Comparison of ENCODE assay signal across 1 cellular context in the genomic region with DNA sequence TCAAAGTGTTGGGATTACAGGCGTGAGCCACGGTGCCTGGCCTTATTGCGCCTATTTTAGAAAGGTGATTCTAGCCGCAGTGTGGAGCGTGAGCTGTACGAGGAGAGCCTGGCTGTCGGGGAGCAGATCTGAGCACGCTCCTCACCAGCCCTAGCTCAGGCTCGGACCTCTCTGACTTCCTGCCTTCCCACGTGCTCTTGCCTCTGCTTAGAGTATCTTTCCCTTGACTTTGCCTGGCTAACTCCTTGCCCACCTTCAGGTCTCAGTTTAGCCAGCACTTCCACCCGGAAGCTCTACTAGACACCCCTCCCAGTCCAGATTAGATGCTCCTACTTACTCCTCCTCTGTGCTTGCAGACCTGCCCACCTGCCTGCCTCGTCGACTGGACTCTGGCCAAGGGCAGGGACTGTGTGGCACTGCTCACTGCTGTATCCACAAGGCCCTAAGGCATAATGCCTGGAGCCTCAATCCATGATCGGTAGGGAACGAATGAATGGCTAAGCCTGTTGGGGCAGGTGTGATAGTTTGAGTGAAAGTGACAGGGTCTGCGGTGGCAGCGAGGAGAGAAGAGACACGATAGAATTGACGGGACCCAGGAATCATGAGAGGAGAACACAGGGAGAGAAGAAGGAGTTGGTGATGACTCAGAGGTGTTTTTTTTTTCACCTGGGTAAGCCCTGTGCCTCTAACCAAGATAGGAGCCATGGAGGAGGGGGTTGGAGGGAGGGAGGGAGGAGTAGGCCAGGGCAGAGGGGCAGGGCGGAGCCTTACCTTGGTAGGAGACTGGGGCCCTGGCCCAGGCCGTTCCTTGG.
TF ChIP-seq lines count a peak whose summit lies in the region.

No MANE protein-coding gene starts in this region.

TF ChIP-seq in IMR-90, 13 proteins besides CTCF, POLR2A, EP300 and RAD21:
- TF ChIP-seq RCOR1 (IDR thresholded peaks at IDR 0.05; ENCODE audit: insufficient replicate concordance, low read length) (no peak), MXI1 (IDR thresholded peaks at IDR 0.05; ENCODE audit: borderline replicate concordance, low read depth, low read length) (no peak), CHD1 (IDR thresholded peaks at IDR 0.05; ENCODE audit: low read depth, low read length) (no peak), BHLHE40 (IDR thresholded peaks at IDR 0.05; ENCODE audit: low read depth, low read length) (no peak), NFE2L2 (IDR thresholded peaks at IDR 0.05; ENCODE audit: low read depth, low read length) (no peak), SMC3 (IDR thresholded peaks at IDR 0.05; ENCODE audit: low read depth, low read length) (no peak), MAFK (IDR thresholded peaks at IDR 0.05; ENCODE audit: low read depth, low read length) (no peak), RFX5 (IDR thresholded peaks at IDR 0.05; ENCODE audit: low read depth, low read length) (no peak), CEBPB (IDR thresholded peaks at IDR 0.05; ENCODE audit: low read depth, low read length) (no peak), MAZ (IDR thresholded peaks at IDR 0.05; ENCODE audit: borderline replicate concordance, low read depth, low read length) (no peak), FOS (IDR thresholded peaks at IDR 0.05; ENCODE audit: low read depth, low read length) (no peak)
- TF ChIP-seq, protein P1, sequence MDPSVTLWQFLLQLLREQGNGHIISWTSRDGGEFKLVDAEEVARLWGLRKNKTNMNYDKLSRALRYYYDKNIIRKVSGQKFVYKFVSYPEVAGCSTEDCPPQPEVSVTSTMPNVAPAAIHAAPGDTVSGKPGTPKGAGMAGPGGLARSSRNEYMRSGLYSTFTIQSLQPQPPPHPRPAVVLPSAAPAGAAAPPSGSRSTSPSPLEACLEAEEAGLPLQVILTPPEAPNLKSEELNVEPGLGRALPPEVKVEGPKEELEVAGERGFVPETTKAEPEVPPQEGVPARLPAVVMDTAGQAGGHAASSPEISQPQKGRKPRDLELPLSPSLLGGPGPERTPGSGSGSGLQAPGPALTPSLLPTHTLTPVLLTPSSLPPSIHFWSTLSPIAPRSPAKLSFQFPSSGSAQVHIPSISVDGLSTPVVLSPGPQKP (IDR thresholded peaks at IDR 0.05; ENCODE audit: borderline replicate concordance, low read depth, low read length) = no peak
- TF ChIP-seq, protein P2, sequence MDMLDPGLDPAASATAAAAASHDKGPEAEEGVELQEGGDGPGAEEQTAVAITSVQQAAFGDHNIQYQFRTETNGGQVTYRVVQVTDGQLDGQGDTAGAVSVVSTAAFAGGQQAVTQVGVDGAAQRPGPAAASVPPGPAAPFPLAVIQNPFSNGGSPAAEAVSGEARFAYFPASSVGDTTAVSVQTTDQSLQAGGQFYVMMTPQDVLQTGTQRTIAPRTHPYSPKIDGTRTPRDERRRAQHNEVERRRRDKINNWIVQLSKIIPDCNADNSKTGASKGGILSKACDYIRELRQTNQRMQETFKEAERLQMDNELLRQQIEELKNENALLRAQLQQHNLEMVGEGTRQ (IDR thresholded peaks at IDR 0.05; ENCODE audit: low read depth, low read length) = no peak
